In the genomic region with DNA sequence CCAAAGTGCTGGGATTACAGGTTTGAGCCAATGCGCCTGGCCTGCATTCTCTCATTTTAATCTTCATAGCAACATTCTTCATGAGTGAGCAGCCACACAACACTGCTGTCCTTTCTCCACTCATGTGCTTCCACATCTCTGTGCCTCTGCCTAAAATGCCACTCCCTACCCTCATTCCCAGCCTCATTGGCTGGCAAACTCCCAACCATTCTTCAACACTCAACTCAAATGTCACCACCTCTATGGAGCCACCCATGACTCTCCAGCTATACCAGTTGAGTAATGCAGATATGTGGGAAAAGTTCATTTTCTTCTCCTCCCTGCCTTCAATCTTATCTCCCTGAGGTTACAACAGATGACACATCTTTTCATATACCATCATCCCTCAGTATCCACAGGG, we compare ENCODE assay signal across 17 cellular contexts. TPM values are rescaled to one million over a fixed set of nuclear protein-coding genes. Genes with fewer than 3 reads are reported as not detected.
A peak's percentile ranks its signal among the peaks of the same experiment; 100 is the strongest.
DNase-seq lines count a peak whose midpoint lies in the region; ATAC-seq and TF ChIP-seq lines count a peak whose summit lies in the region.
"Had no signal": no experiment of that assay in that cellular context is flagged by ENCODE, and none has a peak within 500 bp of the region (broad histone marks: within the 10 kb centered on the region; RNA-seq: fewer than 3 reads in every experiment).

No MANE protein-coding gene starts in this region.

- 34 to 50% methylated on average over 1 of the region's 1 CpG for WGBS in endodermal cell (ENCODE audit: insufficient coverage in 1 of 2, insufficient read length in 1 of 2), 2 experiments

- no peak overlapping the region for H3K27ac Mint-ChIP-seq in endodermal cell
- H3K27ac Mint-ChIP-seq: CD4-positive, alpha-beta memory T cell had no signal

- H3K4me3 ChIP-seq in choroid plexus epithelial cell (ENCODE audit: low read depth, low read length): no peak overlapping the region
- no peak overlapping the region for H3K4me3 ChIP-seq in fibroblast of pulmonary artery (replicated peaks; ENCODE audit: low read depth, low read length)
- no peak overlapping the region for H3K4me3 ChIP-seq in endodermal cell (ENCODE audit: low read length)
- H3K4me3 ChIP-seq: BLaER1 had no signal

- H3K4me3 Mint-ChIP-seq in endodermal cell: no peak overlapping the region
- H3K4me3 Mint-ChIP-seq: CD14-positive monocyte; CD4-positive, alpha-beta memory T cell had no signal

- no peak overlapping the region for H3K9ac ChIP-seq in endodermal cell (ENCODE audit: extremely low read depth, low read length, poor library complexity, severe bottlenecking)
- H3K9ac ChIP-seq: BLaER1 had no signal

- in situ Hi-C loops in SK-MEL-5 (cut with HindIII; ENCODE audit: low pct_unique_long_range_greater_than_20kb, low sequenced_read_pairs): no loop called here

- no peaks in the 10 kb centered on the region for H3K36me3 Mint-ChIP-seq in endodermal cell (ENCODE audit: low read depth)
- H3K36me3 Mint-ChIP-seq: CD14-positive monocyte; CD4-positive, alpha-beta memory T cell had no signal

- H3K4me1 Mint-ChIP-seq in endodermal cell: no peaks in the 10 kb centered on the region
- H3K4me1 Mint-ChIP-seq: CD14-positive monocyte; CD4-positive, alpha-beta memory T cell had no signal

- TF ChIP-seq CTCF in choroid plexus epithelial cell (conservative IDR thresholded peaks at IDR 0.05; ENCODE audit: low read depth, low read length): no peak
- no peak for TF ChIP-seq CTCF in fibroblast of pulmonary artery (IDR thresholded peaks at IDR 0.05; ENCODE audit: low read length, missing control alignments)
- TF ChIP-seq CTCF in endodermal cell (conservative IDR thresholded peaks at IDR 0.05): no peak

- H3K9me3 Mint-ChIP-seq in endodermal cell: peaks cover 9% of the 10 kb centered on the region

- H3K36me3 ChIP-seq in endodermal cell (ENCODE audit: control insufficient read depth, insufficient read depth, low read length): no peaks in the 10 kb centered on the region
- H3K36me3 ChIP-seq: BLaER1 had no signal

- H3K4me1 ChIP-seq in endodermal cell (ENCODE audit: control insufficient read depth, insufficient read depth, low read length): no peaks in the 10 kb centered on the region
- H3K4me1 ChIP-seq: BLaER1 had no signal

- H3K27me3 Mint-ChIP-seq in endodermal cell (ENCODE audit: insufficient read depth): peaks cover 2% of the 10 kb centered on the region

- H3K9me3 ChIP-seq in endodermal cell (ENCODE audit: control insufficient read depth, low read length): no peaks in the 10 kb centered on the region

- H3K27ac ChIP-seq in endodermal cell (ENCODE audit: low read depth, low read length): no peak overlapping the region
- H3K27ac ChIP-seq: BLaER1, HL-60 had no signal

- DNase-seq in Daoy (ENCODE audit: low read depth) (peak; percentile 15), SK-MEL-5 (ENCODE audit: low read depth, low spot score) (peak; percentile 19), choroid plexus epithelial cell (ENCODE audit: low read depth) (peak; percentile 5), fibroblast of pulmonary artery (ENCODE audit: low read depth) (peak; percentile 45), endodermal cell (no peak), mesenteric fat pad (ENCODE audit: low spot score) (no peak)
- DNase-seq: 8988T; CD4-positive, alpha-beta memory T cell; DMS153; DMS79; GF-D8; HCEC 1CT had no signal

- no peaks in the 10 kb centered on the region for H3K27me3 ChIP-seq in endodermal cell (ENCODE audit: control insufficient read depth, insufficient read depth, low read length, poor library complexity, severe bottlenecking)
- H3K27me3 ChIP-seq: BLaER1 had no signal

- ATAC-seq in GM19452 (IDR thresholded peaks at IDR 0.05; ENCODE audit: unreplicated experiment): no peak
- no peak for ATAC-seq in HG03045 (IDR thresholded peaks at IDR 0.05; ENCODE audit: unreplicated experiment)

RNA-seq across cellular contexts. Expression of a gene that starts 53.9 kb away (rescaled TPM):
- 15.2 and 18.1 TPM in 2 replicates for total RNA-seq in Daoy (2014; rRNA removed; shearing (Covaris generic))
- total RNA-seq in SK-MEL-5 (2014; rRNA removed; shearing (Covaris generic)): 1.5 and 3.4 TPM in 2 replicates
- 3.3 and 4.0 TPM in 2 replicates for polyA plus RNA-seq in SK-MEL-5 (2015; cell fraction: cytosol; rRNA removed)
- 9.5 and 11.5 TPM in 2 replicates for polyA plus RNA-seq in SK-MEL-5 (2015; cell fraction: nucleus; rRNA removed)
- total RNA-seq in endodermal cell (1 to 10 TPM; 5.5 to 5.8 TPM), mesenteric fat pad (34.2 TPM)
- polyA plus RNA-seq in endodermal cell (2013, experiment 1 of 2): 3.2 TPM
- polyA plus RNA-seq in endodermal cell (2013, experiment 2 of 2): 2.4 TPM

Comparison
In these comparisons a context has a peak if more than half of its experiments do, and no peak if none do; other contexts are left out.
1. DNase-seq: peak in Daoy (single experiment), SK-MEL-5 (single experiment), choroid plexus epithelial cell (single experiment) and fibroblast of pulmonary artery (single experiment); none in endodermal cell (single experiment) and mesenteric fat pad (single experiment).